In genomic region chr1:19049128-19049768, GRCh38 we compare ENCODE assay signal across 21 cellular contexts.
DNase-seq lines count a peak whose midpoint lies in the region; ATAC-seq and TF ChIP-seq lines count a peak whose summit lies in the region.
"Had no signal": no experiment of that assay in that cellular context is flagged by ENCODE, and none has a peak within 500 bp of the region (broad histone marks: within the 10 kb centered on the region; RNA-seq: fewer than 3 reads in every experiment).

No MANE protein-coding gene starts in this region.

- TF ChIP-seq CTCF in A673 (conservative IDR thresholded peaks at IDR 0.05; ENCODE audit: low read depth, low read length) (no peak), mucosa of descending colon (IDR thresholded peaks at IDR 0.05) (no peak)

- DNase-seq in A673 (ENCODE audit: low spot score), result no peak
- no peak for DNase-seq in SK-N-MC (ENCODE audit: low read depth, low spot score)
- peak in 2 of 3 donors; percentile 7 to 25 for DNase-seq in mucosa of descending colon
- DNase-seq in COLO668 (lab: John Stamatoyannopoulos, UW; ENCODE audit: unreplicated experiment), result no peak
- DNase-seq: CD4-positive, CD25-positive, alpha-beta regulatory T cell; COR-L47; DMS 273 treated with DMSO at 0.1 percent for 48 hours; GDM1; H7; KBM-7; NCI-H1092 treated with DMSO at 0.1 percent for 48 hours; NCI-H1436 treated with DMSO at 0.1 percent for 48 hours; NCI-H2029; NCI-H226; NCI-H524; NCI-H82; Peyer's patch had no signal

- H3K9me3 ChIP-seq in A673 (ENCODE audit: low read depth, low read length, poor library complexity, severe bottlenecking) (no peaks in the 10 kb centered on the region), SK-N-MC (ENCODE audit: low read depth, low read length) (no peaks in the 10 kb centered on the region), mucosa of descending colon (no peaks in the 10 kb centered on the region)
- H3K9me3 ChIP-seq: A549, Peyer's patch had no signal

- H3K36me3 ChIP-seq in A673 (ENCODE audit: insufficient read depth, low read length, poor library complexity, severe bottlenecking), result no peaks in the 10 kb centered on the region
- no peaks in the 10 kb centered on the region for H3K36me3 ChIP-seq in SK-N-MC (ENCODE audit: insufficient read depth, low read length)
- no peaks in the 10 kb centered on the region for H3K36me3 ChIP-seq in mucosa of descending colon (ENCODE audit: low read depth)
- H3K36me3 ChIP-seq: Peyer's patch had no signal

- no TSS peak for BruUV-seq in A673 (replicated peaks; lab: Mats Ljungman, UMichigan)

- intact Hi-C loops in A673 (cut with micrococcal nuclease; ENCODE audit: unreplicated experiment) (no loop called here), mucosa of descending colon (cut with DNase I, micrococcal nuclease) (no loop called here)

- H3K27ac ChIP-seq in A673 (ENCODE audit: low read depth, low read length, poor library complexity, severe bottlenecking) (peak overlapping the region; percentile 57), SK-N-MC (peak overlapping the region; percentile 51; the same call in 1 of the 2 replicates)
- H3K27ac ChIP-seq: A549, Peyer's patch had no signal

- ATAC-seq in esophagus mucosa (peak; percentile 85), mucosa of descending colon (no peak), GM21360 (IDR thresholded peaks at IDR 0.05; ENCODE audit: unreplicated experiment) (no peak), HG02678 (IDR thresholded peaks at IDR 0.05; ENCODE audit: unreplicated experiment) (no peak)
- ATAC-seq: A549 had no signal

- H3K4me3 ChIP-seq in A673 (ENCODE audit: low read depth, low read length, poor library complexity, severe bottlenecking), result no peak overlapping the region
- H3K4me3 ChIP-seq in SK-N-MC, result no peak overlapping the region
- no peak overlapping the region for H3K4me3 ChIP-seq in mucosa of descending colon
- H3K4me3 ChIP-seq: A549, Peyer's patch had no signal

- CTCF ChIA-PET in A673 (lab: Charles Lee), result interaction anchor here (1.5 kb wide), 1 partner anchor 136 kb away, joined by 4 read pairs; no protein-coding TSS in a partner anchor

- POLR2A ChIA-PET in A673 (lab: Charles Lee; ENCODE audit: low non-redundant PET), result no interaction called here

- H3K27me3 ChIP-seq in A673 (replicated peaks; ENCODE audit: insufficient read depth, low read depth, low read length, poor library complexity), result no peaks in the 10 kb centered on the region
- H3K27me3 ChIP-seq: Peyer's patch had no signal

- peaks cover 40% of the 10 kb centered on the region for H3K4me1 ChIP-seq in A673 (ENCODE audit: insufficient read depth, low read length, poor library complexity, severe bottlenecking)
- H3K4me1 ChIP-seq in mucosa of descending colon (ENCODE audit: low read depth), result no peaks in the 10 kb centered on the region

- no peak overlapping the region for H3K9ac ChIP-seq in SK-N-MC (ENCODE audit: insufficient read length)

Comparison
In these comparisons a context has a peak if more than half of its experiments do, and no peak if none do; other contexts are left out.
1. DNase-seq: peak in mucosa of descending colon (2 of 3); none in A673 (single experiment), SK-N-MC (single experiment) and COLO668 (single experiment).